Comparison of ENCODE assay signal across 21 cellular contexts in genomic region chr20:62893700-62894099, GRCh38. TPM values are rescaled to one million over a fixed set of nuclear protein-coding genes. Genes with fewer than 3 reads are reported as not detected.
DNase-seq lines count a peak whose midpoint lies in the region; ATAC-seq and TF ChIP-seq lines count a peak whose summit lies in the region.
"Had no signal": no experiment of that assay in that cellular context is flagged by ENCODE, and none has a peak within 500 bp of the region (broad histone marks: within the 10 kb centered on the region; RNA-seq: fewer than 3 reads in every experiment).

No MANE protein-coding gene starts in this region.

- H3K27me3 ChIP-seq in PC-3 (ENCODE audit: low read length) (no peaks in the 10 kb centered on the region), spleen (replicated peaks in 1 of 7) (no peaks in the 10 kb centered on the region)
- H3K27me3 ChIP-seq: BLaER1 treated with 17β-estradiol and CSF1 and Interleukin-3, amounts not matched to agents 10 nM and 100 nM; tibial artery had no signal

- TSS peak; percentile 2 for BruUV-seq in PC-3 (replicated peaks; lab: Mats Ljungman, UMichigan)

- H3K9me3 ChIP-seq in PC-3 (ENCODE audit: low read length) = no peaks in the 10 kb centered on the region
- H3K9me3 ChIP-seq in spleen = no peaks in the 10 kb centered on the region
- H3K9me3 ChIP-seq: BLaER1 treated with 17β-estradiol and CSF1 and Interleukin-3, amounts not matched to agents 10 nM and 100 nM; tibial artery had no signal

- H3K4me2 ChIP-seq in PC-3 (ENCODE audit: low read length) = no peak overlapping the region

- TF ChIP-seq CTCF in AG09309 (IDR thresholded peaks at IDR 0.05; ENCODE audit: control insufficient read depth, insufficient read depth, low read depth, low read length, missing control alignments) (peak; percentile 13), GM13977 (IDR thresholded peaks at IDR 0.05; ENCODE audit: extremely low read depth, insufficient read depth, missing control alignments) (peak; percentile 2), PC-3 (conservative IDR thresholded peaks at IDR 0.05; ENCODE audit: low read depth, low read length) (peak; percentile 43), epithelial cell of proximal tubule (conservative IDR thresholded peaks at IDR 0.05; ENCODE audit: low read depth, low read length) (peak; percentile 19), spleen (IDR thresholded peaks at IDR 0.05 in 8 of 11, conservative IDR thresholded peaks at IDR 0.05 in 3 of 11) (no peak)

- H3F3A ChIP-seq in PC-3 (ENCODE audit: low read length, unreplicated experiment) = no peaks in the 10 kb centered on the region

- intact Hi-C loops in PC-3 (cut with micrococcal nuclease) = no loop called here
- intact Hi-C loops in spleen (cut with DNase I; ENCODE audit: low total_unique reads) = loop anchor here (10.0 kb wide), 1 partner anchor 111 kb away; the partner anchor contains the start of gene BHLHE23

- no peaks in the 10 kb centered on the region for H3K9me2 ChIP-seq in PC-3 (replicated peaks; ENCODE audit: low read length)

- TF ChIP-seq POLR2A in spleen (IDR thresholded peaks at IDR 0.05) = no peak

- CTCF ChIA-PET in PC-3 (lab: Charles Lee) = interaction anchor here (0.6 kb wide), 1 partner anchor 47 kb away, joined by 7 read pairs; no protein-coding TSS in a partner anchor

- in situ Hi-C loops in GM13977 (cut with MboI; ENCODE audit: low pct_unique_long_range_greater_than_20kb, low sequenced_read_pairs, unreplicated experiment) = no loop called here

- H4K20me1 ChIP-seq in PC-3 (ENCODE audit: low read length) = no peaks in the 10 kb centered on the region

- H3K27ac ChIP-seq in PC-3 (ENCODE audit: low read length) (no peak overlapping the region), spleen (no peak overlapping the region)
- H3K27ac ChIP-seq: BLaER1 treated with 17β-estradiol and CSF1 and Interleukin-3, amounts not matched to agents 10 nM and 100 nM; SK-N-MC; tibial artery had no signal

- no peaks in the 10 kb centered on the region for H3K4me1 ChIP-seq in PC-3 (ENCODE audit: insufficient read depth, low read length)
- H3K4me1 ChIP-seq in spleen = peaks cover 0 to 7% (median 3%) of the 10 kb centered on the region in 6 donors

- WGBS in spleen, 5 donors = 92 to 98% (median 96%) methylated on average over 12 to 14 of the region's 14 CpGs

- H2AFZ ChIP-seq in PC-3 (ENCODE audit: low read length) = no peak overlapping the region

- H3K4me3 ChIP-seq in AG09309 (ENCODE audit: control insufficient read depth, low read depth, low read length) = no peak overlapping the region
- H3K4me3 ChIP-seq in PC-3 (ENCODE audit: low read length) = no peak overlapping the region
- H3K4me3 ChIP-seq in epithelial cell of proximal tubule (ENCODE audit: low read depth, low read length) = no peak overlapping the region
- no peak overlapping the region for H3K4me3 ChIP-seq in spleen
- H3K4me3 ChIP-seq: BLaER1 treated with 17β-estradiol and CSF1 and Interleukin-3, amounts not matched to agents 10 nM and 100 nM; SK-N-MC; tibial artery had no signal

- H3K79me2 ChIP-seq in PC-3 (ENCODE audit: low read length) = no peaks in the 10 kb centered on the region

- POLR2A ChIA-PET in PC-3 (lab: Charles Lee; ENCODE audit: unreplicated experiment) = interaction anchor here (0.7 kb wide), 1 partner anchor 13 kb away, joined by 3 read pairs; no protein-coding TSS in a partner anchor

- no peak for DNase-seq in AG09309 (ENCODE audit: low read depth)
- no peak for DNase-seq in GM13977 (ENCODE audit: low spot score)
- no peak for DNase-seq in PC-3
- DNase-seq in epithelial cell of proximal tubule (ENCODE audit: low read depth) = no peak
- no peak for DNase-seq in spleen
- DNase-seq in SK-N-DZ (ENCODE audit: low spot score) = no peak
- DNase-seq: activated CD4-positive, alpha-beta T cell treated with anti-CD3 and anti-CD28 coated beads, Interleukin-2, amount 50 U/mL, for 4 hours; central memory CD4-positive, alpha-beta T cell; effector memory CD8-positive, alpha-beta T cell; GF-D8; midbrain; MM.1S; NCI-H2029 treated with DMSO at 0.1 percent for 48 hours; retina; stimulated activated naive B cell treated with anti-CD40 and anti-IgM and Interleukin-4, amounts not matched to agents 10 μg/mL and 1 μg/mL and 100 μg/mL, for 72 hours; tibial artery had no signal

- no peak overlapping the region for H3K9ac ChIP-seq in PC-3 (ENCODE audit: low read length)

- no peak for ATAC-seq in PC-3
- ATAC-seq in HG02885 (IDR thresholded peaks at IDR 0.05; ENCODE audit: poor library complexity, unreplicated experiment) = no peak
- no peak for ATAC-seq in GM21360 (IDR thresholded peaks at IDR 0.05; ENCODE audit: unreplicated experiment)
- ATAC-seq: effector memory CD8-positive, alpha-beta T cell; stimulated activated naive B cell treated with anti-CD40 and anti-IgM and Interleukin-4, amounts not matched to agents 10 μg/mL and 1 μg/mL and 100 μg/mL, for 72 hours had no signal

- H3K36me3 ChIP-seq in PC-3 (ENCODE audit: low read depth, low read length) = peaks cover 60% of the 10 kb centered on the region
- H3K36me3 ChIP-seq in spleen = peaks cover 13 to 83% (median 77%) of the 10 kb centered on the region in 6 donors

RNA-seq across cellular contexts. Expression of gene TCFL5, which starts 32.1 kb away (rescaled TPM):
- total RNA-seq in PC-3 (2014; rRNA removed) = 15.8 and 21.7 TPM in 2 replicates
- total RNA-seq in epithelial cell of proximal tubule = 5.7 and 7.2 TPM in 2 replicates
- 1 to 10 TPM; 4.1 to 8.8 (median 6.8) TPM for total RNA-seq in spleen
- 1 to 10 TPM; 4.5 to 6.3 (median 5.3) TPM for polyA plus RNA-seq in spleen
- 17.7 and 18.7 TPM in 2 replicates for polyA plus RNA-seq in SK-N-DZ (2014; cell fraction: cytosol; rRNA removed)
- polyA plus RNA-seq in SK-N-DZ (2014; cell fraction: nucleus; rRNA removed) = 12.5 and 14.3 TPM in 2 replicates

RNA-seq across cellular contexts. Expression of gene DIDO1, which starts 32.6 kb away (rescaled TPM):
- 33.2 and 40.4 TPM in 2 replicates for total RNA-seq in PC-3 (2014; rRNA removed)
- 26.9 and 32.3 TPM in 2 replicates for total RNA-seq in epithelial cell of proximal tubule
- 10 to 100 TPM; 61.2 to 79.6 (median 76.0) TPM for total RNA-seq in spleen
- 10 to 100 TPM; 17.4 to 23.2 (median 17.8) TPM for polyA plus RNA-seq in spleen
- polyA plus RNA-seq in SK-N-DZ (2014; cell fraction: cytosol; rRNA removed) = 66.0 and 80.4 TPM in 2 replicates
- polyA plus RNA-seq in SK-N-DZ (2014; cell fraction: nucleus; rRNA removed) = 235 and 328 TPM in 2 replicates

RNA-seq across cellular contexts. Expression of gene GID8, which starts 44.2 kb away (rescaled TPM):
- total RNA-seq in PC-3 (2014; rRNA removed) (37.2 and 47.5 TPM in 2 replicates), epithelial cell of proximal tubule (23.2 and 23.6 TPM in 2 replicates), spleen (10 to 100 TPM; 26.5 to 33.3 (median 29.6) TPM)
- 10 to 100 TPM in 2 of 3 donors, 1 to 10 TPM in 1; 9.7 to 12.9 (median 12.0) TPM for polyA plus RNA-seq in spleen
- polyA plus RNA-seq in SK-N-DZ (2014; cell fraction: cytosol; rRNA removed) = 65.3 and 72.2 TPM in 2 replicates
- polyA plus RNA-seq in SK-N-DZ (2014; cell fraction: nucleus; rRNA removed) = 44.4 and 51.3 TPM in 2 replicates

RNA-seq across cellular contexts. Expression of gene SLC17A9, which starts 58.8 kb away (rescaled TPM):
- total RNA-seq in PC-3 (2014; rRNA removed) (not detected in 2 replicates), epithelial cell of proximal tubule (17.4 and 19.5 TPM in 2 replicates), spleen (10 to 100 TPM; 18.8 to 41.9 (median 31.4) TPM)
- polyA plus RNA-seq in spleen = 10 to 100 TPM; 34.4 to 95.3 (median 41.5) TPM
- polyA plus RNA-seq in SK-N-DZ (2014; cell fraction: cytosol; rRNA removed) = 1.1 and 1.5 TPM in 2 replicates
- polyA plus RNA-seq in SK-N-DZ (2014; cell fraction: nucleus; rRNA removed) = 4.9 and 6.9 TPM in 2 replicates
- total RNA-seq: H4 had no signal

Comparison
In these comparisons a context has a peak if more than half of its experiments do, and no peak if none do; other contexts are left out.
1. CTCF ChIP-seq: peak in AG09309 (single experiment), GM13977 (single experiment), PC-3 (single experiment) and epithelial cell of proximal tubule (single experiment); none in spleen (0 of 11).